In genomic region chr13:52737900-52738299, GRCh38 we compare ENCODE assay signal across 1 cellular context.
TF ChIP-seq lines count a peak whose summit lies in the region.

No MANE protein-coding gene starts in this region.

TF ChIP-seq in GM23338, 12 proteins besides CTCF, POLR2A, EP300 and RAD21 (continued from another document):
- TF ChIP-seq ETS1 (IDR thresholded peaks at IDR 0.05) = no peak
- no peak for TF ChIP-seq REST (IDR thresholded peaks at IDR 0.05; ENCODE audit: unreplicated experiment)
- TF ChIP-seq STAT1 (IDR thresholded peaks at IDR 0.05; ENCODE audit: unreplicated experiment) = no peak
- no peak for TF ChIP-seq CREB1 (CRISPR knock-in tag; IDR thresholded peaks at IDR 0.05; ENCODE audit: low read depth)
